In genomic region chr2:85536479-85536878, GRCh38 we compare ENCODE assay signal across 10 cellular contexts. TPM values are rescaled to one million over a fixed set of nuclear protein-coding genes. Genes with fewer than 3 reads are reported as not detected.
DNase-seq lines count a peak whose midpoint lies in the region; ATAC-seq and TF ChIP-seq lines count a peak whose summit lies in the region.
"Had no signal": no experiment of that assay in that cellular context is flagged by ENCODE, and none has a peak within 500 bp of the region (broad histone marks: within the 10 kb centered on the region; RNA-seq: fewer than 3 reads in every experiment).

No MANE protein-coding gene starts in this region.

- peak overlapping the region; percentile 89 for H3K4me3 ChIP-seq in epithelial cell of proximal tubule (ENCODE audit: low read depth, low read length)
- no peak overlapping the region for H3K4me3 ChIP-seq in left lung

- H3K27me3 ChIP-seq in left lung: no peaks in the 10 kb centered on the region

- DNase-seq in EL (peak; percentile 81), RKO (ENCODE audit: low spot score) (peak; percentile 75), epithelial cell of proximal tubule (ENCODE audit: low read depth) (no peak), renal cortical epithelial cell (ENCODE audit: low read depth) (peak; percentile 77), NCI-H146 treated with DMSO at 0.1 percent for 48 hours (lab: John Stamatoyannopoulos, UW; ENCODE audit: unreplicated experiment) (no peak), left lung (no peak)
- DNase-seq: mesendoderm, MV-4-11 had no signal

- TF ChIP-seq CTCF in epithelial cell of proximal tubule (conservative IDR thresholded peaks at IDR 0.05; ENCODE audit: low read depth, low read length) (no peak), left lung (IDR thresholded peaks at IDR 0.05) (no peak)

- ATAC-seq in GM18867 (IDR thresholded peaks at IDR 0.05; ENCODE audit: unreplicated experiment) (no peak), HG02588 (IDR thresholded peaks at IDR 0.05; ENCODE audit: unreplicated experiment) (no peak), left lung (no peak)

- intact Hi-C loops in left lung (cut with DNase I): loop anchor here in 1 of 2 donors (5.0 kb wide), 1 partner anchor 109 kb away; no protein-coding TSS in a partner anchor

- no peaks in the 10 kb centered on the region for H3K9me3 ChIP-seq in left lung

- H3K27ac ChIP-seq in left lung: no peak overlapping the region

- H3K36me3 ChIP-seq in left lung: peaks cover 0 to 10% of the 10 kb centered on the region in 2 donors

- H3K4me1 ChIP-seq in left lung: peaks cover 15 to 56% of the 10 kb centered on the region in 2 donors

RNA-seq across cellular contexts. Expression of gene MAT2A, which starts 2.5 kb away (rescaled TPM):
- total RNA-seq in epithelial cell of proximal tubule (64.6 and 134 TPM in 2 replicates), renal cortical epithelial cell (54.9 and 292 TPM in 2 replicates), left lung (100 to 1,000 TPM; 135 to 194 TPM)

RNA-seq across cellular contexts. Expression of gene GGCX, which starts 24.8 kb away (rescaled TPM):
- total RNA-seq in epithelial cell of proximal tubule (35.1 and 58.2 TPM in 2 replicates), renal cortical epithelial cell (32.6 and 51.4 TPM in 2 replicates), left lung (100 to 1,000 TPM in 1 of 2 donors, 10 to 100 TPM in 1; 71.8 to 126 TPM)

RNA-seq across cellular contexts. Expression of gene VAMP8, which starts 40.9 kb away (rescaled TPM):
- total RNA-seq in epithelial cell of proximal tubule (86.5 and 152 TPM in 2 replicates), renal cortical epithelial cell (47.0 and 103 TPM in 2 replicates), left lung (100 to 1,000 TPM; 176 to 250 TPM)

RNA-seq across cellular contexts. Expression of gene VAMP5, which starts 47.8 kb away (rescaled TPM):
- total RNA-seq in epithelial cell of proximal tubule (25.0 and 28.9 TPM in 2 replicates), renal cortical epithelial cell (1.6 and 5.6 TPM in 2 replicates), left lung (10 to 100 TPM; 58.2 to 87.7 TPM)

RNA-seq across cellular contexts. Expression of gene RNF181, which starts 59.1 kb away (rescaled TPM):
- total RNA-seq in epithelial cell of proximal tubule (187 and 280 TPM in 2 replicates), renal cortical epithelial cell (163 and 434 TPM in 2 replicates), left lung (100 to 1,000 TPM; 101 to 107 TPM)

Comparison
In these comparisons a context has a peak if more than half of its experiments do, and no peak if none do; other contexts are left out.
1. DNase-seq: peak in EL (single experiment), RKO (single experiment) and renal cortical epithelial cell (single experiment); none in epithelial cell of proximal tubule (single experiment), NCI-H146 treated with DMSO at 0.1 percent for 48 hours (single experiment) and left lung (0 of 2).